Comparison of ENCODE assay signal across 23 cellular contexts in genomic region chr18:78813156-78813555, GRCh38.
"Had no signal": no experiment of that assay in that cellular context is flagged by ENCODE, and none has a peak within 500 bp of the region (broad histone marks: within the 10 kb centered on the region; RNA-seq: fewer than 3 reads in every experiment).

No MANE protein-coding gene starts in this region.

- H3K4me3 ChIP-seq: colonic mucosa, heart left ventricle, left lung, lower lobe of right lung, ovary, prostate gland, smooth muscle cell, tibial nerve had no signal

- H3K27ac ChIP-seq: colonic mucosa, heart left ventricle, left lung, lower lobe of right lung, ovary, prostate gland, tibial nerve had no signal

- H3K27me3 ChIP-seq: colonic mucosa, ovary had no signal

- ATAC-seq: activated T-cell treated with anti-CD3 and anti-CD28 coated beads, Interleukin-2, amount 50 U/mL, for 72 hours; natural killer cell had no signal

- DNase-seq: activated CD4-positive, alpha-beta T cell treated with anti-CD3 and anti-CD28 coated beads for 4 hours; activated CD4-positive, alpha-beta T cell treated with anti-CD3 and anti-CD28 coated beads, Interleukin-2, amount 50 U/mL, for 4 hours; activated naive CD4-positive, alpha-beta T cell treated with Interleukin-2 at 50 U/mL for 16 hours; activated T-cell treated with anti-CD3 and anti-CD28 coated beads for 4 hours; activated T-cell treated with anti-CD3 and anti-CD28 coated beads, Interleukin-2, amount 50 U/mL, for 72 hours; anterior cingulate cortex; cerebellar nuclear complex; colonic mucosa; effector CD8-positive, alpha-beta T cell; heart left ventricle; kidney glomerular epithelial cell; lower lobe of right lung; mesenchymal stem cell; natural killer cell; ovary; retina; stimulated activated CD4-positive, alpha-beta T cell treated with anti-CD3 and anti-CD28 coated beads, Interleukin-15, amount 100 ng/mL, for 24 hours; stimulated activated CD4-positive, alpha-beta T cell treated with anti-CD3 and anti-CD28 coated beads, Interleukin-2, amount 100 ng/mL, for 24 hours; stimulated activated naive CD4-positive, alpha-beta T cell had no signal

- H3K36me3 ChIP-seq: colonic mucosa, heart left ventricle, left lung, lower lobe of right lung, ovary, prostate gland, tibial nerve had no signal

- H3K9me3 ChIP-seq: colonic mucosa, heart left ventricle, left lung, lower lobe of right lung, ovary, prostate gland, tibial nerve had no signal

- H3K4me1 ChIP-seq: colonic mucosa, heart left ventricle, left lung, lower lobe of right lung, prostate gland had no signal
